In genomic region chr10:52348037-52348564, GRCh38 we compare ENCODE assay signal across 20 cellular contexts. TPM values are rescaled to one million over a fixed set of nuclear protein-coding genes. Genes with fewer than 3 reads are reported as not detected.
A peak's percentile ranks its signal among the peaks of the same experiment; 100 is the strongest.
DNase-seq lines count a peak whose midpoint lies in the region; ATAC-seq lines count a peak whose summit lies in the region.
"Had no signal": no experiment of that assay in that cellular context is flagged by ENCODE, and none has a peak within 500 bp of the region (broad histone marks: within the 10 kb centered on the region; RNA-seq: fewer than 3 reads in every experiment).

No MANE protein-coding gene starts in this region.

- H2BK120ac ChIP-seq in neuronal stem cell (ENCODE audit: low read depth, low read length): no peak overlapping the region

- no peak overlapping the region for H3K4ac ChIP-seq in neuronal stem cell (ENCODE audit: low read length)

- H3K27ac ChIP-seq in neuronal stem cell (replicated peaks; ENCODE audit: low read length): no peak overlapping the region

- no peak overlapping the region for H2BK15ac ChIP-seq in neuronal stem cell (ENCODE audit: low read length)

- H2BK12ac ChIP-seq in neuronal stem cell (ENCODE audit: low read length): peak overlapping the region; percentile 35

- no peak overlapping the region for H3K4me3 ChIP-seq in neuronal stem cell (ENCODE audit: low read length in 2 of 2)

- WGBS in neuronal stem cell (ENCODE audit: extremely low coverage in 2 of 2, insufficient read length in 2 of 2, insufficient replicate concordance in 1 of 2), 2 donors: no CpG with 5 or more reads among the region's 5 CpGs

- H3K4me1 ChIP-seq in neuronal stem cell (ENCODE audit: control insufficient read depth in 2 of 2, insufficient read depth in 1 of 2, low read depth in 1 of 2, low read length in 2 of 2): no peaks in the 10 kb centered on the region
- H3K4me1 ChIP-seq: BE2C had no signal

- no peaks in the 10 kb centered on the region for H3K27me3 ChIP-seq in neuronal stem cell (ENCODE audit: control insufficient read depth in 3 of 3, insufficient read depth in 3 of 3, low read depth in 1 of 3, low read length in 3 of 3)
- H3K27me3 ChIP-seq: BE2C had no signal

- no peak overlapping the region for H3K4me2 ChIP-seq in neuronal stem cell (ENCODE audit: insufficient read depth, low read length, poor library complexity, severe bottlenecking)

- H2AK5ac ChIP-seq in neuronal stem cell (ENCODE audit: low read depth, low read length): no peak overlapping the region

- peak overlapping the region; percentile 67 for H3K18ac ChIP-seq in neuronal stem cell (ENCODE audit: low read length)

- peak overlapping the region; percentile 69 for H3K23ac ChIP-seq in neuronal stem cell (ENCODE audit: low read depth, low read length, poor library complexity)

- intact Hi-C loops in Right ventricle myocardium inferior (cut with DNase I) (no loop called here), left cardiac atrium (cut with DNase I) (no loop called here)

- H3K79me1 ChIP-seq in neuronal stem cell (ENCODE audit: low read depth, low read length): no peaks in the 10 kb centered on the region

- H4K8ac ChIP-seq in neuronal stem cell (ENCODE audit: low read depth, low read length): no peak overlapping the region

- DNase-seq in Right ventricle myocardium inferior (ENCODE audit: missing footprints) (peak; percentile 37), left cardiac atrium (no peak), MV-4-11 (lab: John Stamatoyannopoulos, UW) (peak; percentile 52), neuronal stem cell (ENCODE audit: low spot score) (no peak), NCI-H1105 treated with DMSO at 0.1 percent for 48 hours (lab: John Stamatoyannopoulos, UW) (no peak), SW 1271 (lab: John Stamatoyannopoulos, UW) (no peak)
- DNase-seq: ACHN; BE2C; C1 segment of cervical spinal cord; CD4-positive, CD25-positive, alpha-beta regulatory T cell; CD8-positive, alpha-beta memory T cell; DMS153; DMS79; GDM1; GOT3; H7; HFFc6 had no signal

- peak overlapping the region; percentile 47 for H3K14ac ChIP-seq in neuronal stem cell (ENCODE audit: low read length)

- no peak overlapping the region for H4K91ac ChIP-seq in neuronal stem cell (ENCODE audit: low read depth, low read length, poor library complexity)

- H3K36me3 ChIP-seq in neuronal stem cell (replicated peaks in 1 of 2; ENCODE audit: control insufficient read depth in 2 of 2, insufficient read depth in 2 of 2, low read length in 2 of 2): no peaks in the 10 kb centered on the region
- H3K36me3 ChIP-seq: BE2C had no signal

- no peak overlapping the region for H2AFZ ChIP-seq in neuronal stem cell (ENCODE audit: low read length)

- ATAC-seq in Right ventricle myocardium inferior (no peak), left cardiac atrium (no peak), GM21515 (IDR thresholded peaks at IDR 0.05; ENCODE audit: unreplicated experiment) (no peak)
- ATAC-seq: HCT116 had no signal

- no peaks in the 10 kb centered on the region for H3K9me3 ChIP-seq in neuronal stem cell (replicated peaks in 1 of 2; ENCODE audit: control insufficient read depth in 2 of 2, insufficient read depth in 1 of 2, low read depth in 1 of 2, low read length in 2 of 2)
- H3K9me3 ChIP-seq: BE2C had no signal

- H3K9ac ChIP-seq in neuronal stem cell (ENCODE audit: low read depth, low read length, poor library complexity): no peak overlapping the region

- no peak overlapping the region for H2BK5ac ChIP-seq in neuronal stem cell (ENCODE audit: low read length)

RNA-seq across cellular contexts. Expression of gene DKK1, which starts 34.0 kb away (rescaled TPM):
- total RNA-seq in Right ventricle myocardium inferior (not detected), left cardiac atrium (not detected)
- polyA plus RNA-seq in neuronal stem cell (2013, experiment 1 of 2): not detected
- 0.01 TPM for polyA plus RNA-seq in neuronal stem cell (2013, experiment 2 of 2)
- total RNA-seq: CD4-positive, CD25-positive, alpha-beta regulatory T cell; CD8-positive, alpha-beta memory T cell had no signal
- polyA plus RNA-seq: CD4-positive, CD25-positive, alpha-beta regulatory T cell; CD8-positive, alpha-beta memory T cell; IgD-negative memory B cell had no signal

Comparison
In these comparisons a context has a peak if more than half of its experiments do, and no peak if none do; other contexts are left out.
1. DNase-seq: peak in Right ventricle myocardium inferior (single experiment) and MV-4-11 (single experiment); none in left cardiac atrium (single experiment), neuronal stem cell (single experiment), NCI-H1105 treated with DMSO at 0.1 percent for 48 hours (single experiment) and SW 1271 (0 of 2).